ENCODE assay signal across 1 cellular context in genomic region chr1:235939488-235939775, GRCh38.
TF ChIP-seq lines count a peak whose summit lies in the region.

No MANE protein-coding gene starts in this region.

TF ChIP-seq in SK-N-SH, 30 proteins besides CTCF, POLR2A, EP300 and RAD21 (continued from another document):
- TF ChIP-seq YY1 (IDR thresholded peaks at IDR 0.05; ENCODE audit: low read depth): no peak
- TF ChIP-seq IRF3 (IDR thresholded peaks at IDR 0.05; ENCODE audit: low read depth, low read length): no peak
- TF ChIP-seq NRF1 (IDR thresholded peaks at IDR 0.05; ENCODE audit: low read depth, low read length): no peak
- TF ChIP-seq MAX (IDR thresholded peaks at IDR 0.05; ENCODE audit: low read depth): no peak
- TF ChIP-seq CHD2 (IDR thresholded peaks at IDR 0.05; ENCODE audit: low read length, partially characterized antibody): no peak
- TF ChIP-seq TEAD4 (IDR thresholded peaks at IDR 0.05; ENCODE audit: borderline replicate concordance, insufficient read depth): no peak
- TF ChIP-seq MEF2A (IDR thresholded peaks at IDR 0.05; ENCODE audit: borderline replicate concordance, low read depth): no peak
- no peak for TF ChIP-seq SIN3A (IDR thresholded peaks at IDR 0.05; ENCODE audit: borderline replicate concordance, low read depth, low read length)
- no peak for TF ChIP-seq RFX5 (IDR thresholded peaks at IDR 0.05; ENCODE audit: low read length)
- TF ChIP-seq TCF12 (IDR thresholded peaks at IDR 0.05): no peak
- TF ChIP-seq ELF1 (IDR thresholded peaks at IDR 0.05): no peak
